ENCODE assay signal across 8 cellular contexts in genomic region chr2:97662895-97663625, GRCh38. TPM values are rescaled to one million over a fixed set of nuclear protein-coding genes. Genes with fewer than 3 reads are reported as not detected.
DNase-seq lines count a peak whose midpoint lies in the region; ATAC-seq, FAIRE-seq and TF ChIP-seq lines count a peak whose summit lies in the region.

No MANE protein-coding gene starts in this region.

- peak; percentile 49 for FAIRE-seq in keratinocyte (lab: Jason Lieb, UNC)

- peak overlapping the region; percentile 65 to 87 (median 82) for H3K4me3 ChIP-seq in keratinocyte (ENCODE audit: control insufficient read depth in 2 of 3, extremely low read depth in 1 of 3, insufficient read depth in 2 of 3, low read depth in 1 of 3, low read length in 3 of 3)

- no peaks in the 10 kb centered on the region for H3K9me1 ChIP-seq in keratinocyte (ENCODE audit: control insufficient read depth, extremely low read depth, insufficient read depth, low read length)

- peaks cover 9% of the 10 kb centered on the region for H3K4me1 ChIP-seq in keratinocyte (ENCODE audit: control insufficient read depth, extremely low read depth, insufficient read depth, low read length)

- TF ChIP-seq CTCF in keratinocyte (optimal IDR thresholded peaks at IDR 0.05 in 1 of 3, IDR thresholded peaks at IDR 0.05 in 1 of 3, conservative IDR thresholded peaks at IDR 0.05 in 1 of 3; ENCODE audit: extremely low read depth in 1 of 3, insufficient read depth in 2 of 3, low read length in 3 of 3): no peak

- peaks cover 26% of the 10 kb centered on the region for H3K79me2 ChIP-seq in keratinocyte (ENCODE audit: control insufficient read depth, insufficient read depth, low read length)

- no peaks in the 10 kb centered on the region for H3K27me3 ChIP-seq in keratinocyte (ENCODE audit: control insufficient read depth, extremely low read depth, insufficient read depth, low read length)

- dilution Hi-C loops in keratinocyte (cut with MboI; ENCODE audit: extremely low pct_ligation_motif_present, low sequenced_read_pairs): no loop called here

- H3K9ac ChIP-seq in keratinocyte (ENCODE audit: control insufficient read depth, extremely low read depth, insufficient read depth, low read length): peak overlapping the region; percentile 83

- peak overlapping the region; percentile 30 for H2AFZ ChIP-seq in keratinocyte (ENCODE audit: control insufficient read depth, low read length)

- H3K9me3 ChIP-seq in keratinocyte (ENCODE audit: control insufficient read depth, low read depth, low read length): no peaks in the 10 kb centered on the region

- H4K20me1 ChIP-seq in keratinocyte (ENCODE audit: control insufficient read depth, extremely low read depth, insufficient read depth, low read length): no peaks in the 10 kb centered on the region

- ATAC-seq in HG02642 (IDR thresholded peaks at IDR 0.05; ENCODE audit: poor library complexity, unreplicated experiment): peak; percentile 54

- H3K27ac ChIP-seq in keratinocyte (ENCODE audit: control insufficient read depth, insufficient read depth, low read length): peak overlapping the region; percentile 89

- peak overlapping the region; percentile 74 for H3K4me2 ChIP-seq in keratinocyte (ENCODE audit: control insufficient read depth, extremely low read depth, insufficient read depth, low read depth, low read length)

- DNase-seq in NCI-H146 (lab: John Stamatoyannopoulos, UW): peak; percentile 73
- DNase-seq in NCI-H146 treated with DMSO at 0.1 percent for 48 hours (lab: John Stamatoyannopoulos, UW; ENCODE audit: unreplicated experiment): no peak
- DNase-seq in NCI-H1092 treated with DMSO at 0.1 percent for 48 hours (lab: John Stamatoyannopoulos, UW): peak; percentile 37
- peak; percentile 28 to 62 (median 38) for DNase-seq in activated CD4-positive, CD25-positive, alpha-beta regulatory T cell (lab: John Stamatoyannopoulos, UW)
- peak; percentile 61 for DNase-seq in central memory CD4-positive, alpha-beta T cell
- no peak for DNase-seq in keratinocyte (ENCODE audit: low read depth, low spot score)
- DNase-seq in stimulated activated CD4-positive, alpha-beta T cell treated with anti-CD3 and anti-CD28 coated beads, Interleukin-15, amount 100 ng/mL, for 1 hour (ENCODE audit: low read depth in 1 of 2, low spot score in 1 of 2): peak; percentile 32 to 59

- H3K36me3 ChIP-seq in keratinocyte (ENCODE audit: control insufficient read depth in 2 of 2, extremely low read depth in 1 of 2, insufficient read depth in 2 of 2, low read length in 2 of 2): peaks cover 11 to 14% of the 10 kb centered on the region in 2 experiments

RNA-seq across cellular contexts. Expression of gene ACTR1B, which starts 0.8 kb away (rescaled TPM):
- polyA plus RNA-seq in keratinocyte: 20.6 to 31.2 TPM (median 30.0 TPM) in 3 replicates
- polyA plus RNA-seq in keratinocyte (2011; ENCODE audit: low read depth): 28.9 TPM
- polyA plus RNA-seq in keratinocyte (2011; cell fraction: cytosol; rRNA removed): 19.2 and 30.0 TPM in 2 replicates
- polyA plus RNA-seq in keratinocyte (2011; cell fraction: nucleus; rRNA removed): 39.5 and 45.8 TPM in 2 replicates
- 29.5 and 31.7 TPM in 2 replicates for polyA plus RNA-seq in keratinocyte (2012; ENCODE audit: low replicate concordance)
- polyA minus RNA-seq in keratinocyte: 24.5 to 44.3 TPM (median 32.2 TPM) in 3 replicates
- polyA minus RNA-seq in keratinocyte (2011; cell fraction: cytosol; rRNA and poly(A)+ RNA removed): 21.9 TPM
- 13.1 and 15.5 TPM in 2 replicates for polyA minus RNA-seq in keratinocyte (2011; cell fraction: nucleus; rRNA and poly(A)+ RNA removed)

RNA-seq across cellular contexts. Expression of gene C2orf92, which starts 6.5 kb away (rescaled TPM):
- polyA plus RNA-seq in keratinocyte: 0.66 to 1.7 TPM (median 1.6 TPM) in 3 replicates
- polyA plus RNA-seq in keratinocyte (2011; ENCODE audit: low read depth): 1.1 TPM
- polyA plus RNA-seq in keratinocyte (2011; cell fraction: cytosol; rRNA removed): 0.11 and 0.16 TPM in 2 replicates
- 11.7 and 13.4 TPM in 2 replicates for polyA plus RNA-seq in keratinocyte (2011; cell fraction: nucleus; rRNA removed)
- polyA plus RNA-seq in keratinocyte (2012; ENCODE audit: low replicate concordance): 0.45 and 2.0 TPM in 2 replicates
- 1.1 to 1.4 TPM in 2 of 3 replicates, not detected in the other for polyA minus RNA-seq in keratinocyte
- polyA minus RNA-seq in keratinocyte (2011; cell fraction: cytosol; rRNA and poly(A)+ RNA removed): not detected
- polyA minus RNA-seq in keratinocyte (2011; cell fraction: nucleus; rRNA and poly(A)+ RNA removed): 1.8 and 2.0 TPM in 2 replicates

RNA-seq across cellular contexts. Expression of gene COX5B, which starts 17.2 kb away (rescaled TPM):
- 256 to 372 TPM (median 311 TPM) in 3 replicates for polyA plus RNA-seq in keratinocyte
- polyA plus RNA-seq in keratinocyte (2011; ENCODE audit: low read depth): 125 TPM
- 207 and 304 TPM in 2 replicates for polyA plus RNA-seq in keratinocyte (2011; cell fraction: cytosol; rRNA removed)
- 144 and 154 TPM in 2 replicates for polyA plus RNA-seq in keratinocyte (2011; cell fraction: nucleus; rRNA removed)
- 252 and 296 TPM in 2 replicates for polyA plus RNA-seq in keratinocyte (2012; ENCODE audit: low replicate concordance)
- polyA minus RNA-seq in keratinocyte: 27.3 to 60.0 TPM (median 34.5 TPM) in 3 replicates
- polyA minus RNA-seq in keratinocyte (2011; cell fraction: cytosol; rRNA and poly(A)+ RNA removed): 166 TPM
- 32.2 and 38.5 TPM in 2 replicates for polyA minus RNA-seq in keratinocyte (2011; cell fraction: nucleus; rRNA and poly(A)+ RNA removed)

RNA-seq across cellular contexts. Expression of gene ZAP70, which starts 50.3 kb away (rescaled TPM):
- 0.95 to 7.3 TPM (median 1.6 TPM) in 3 replicates for polyA plus RNA-seq in keratinocyte
- polyA plus RNA-seq in keratinocyte (2011; ENCODE audit: low read depth): 0.31 TPM
- 1.3 and 2.6 TPM in 2 replicates for polyA plus RNA-seq in keratinocyte (2011; cell fraction: cytosol; rRNA removed)
- 5.5 and 10.3 TPM in 2 replicates for polyA plus RNA-seq in keratinocyte (2011; cell fraction: nucleus; rRNA removed)
- 1.0 and 1.1 TPM in 2 replicates for polyA plus RNA-seq in keratinocyte (2012; ENCODE audit: low replicate concordance)
- 1.6 to 4.8 TPM (median 2.8 TPM) in 3 replicates for polyA minus RNA-seq in keratinocyte
- polyA minus RNA-seq in keratinocyte (2011; cell fraction: cytosol; rRNA and poly(A)+ RNA removed): 3.3 TPM
- polyA minus RNA-seq in keratinocyte (2011; cell fraction: nucleus; rRNA and poly(A)+ RNA removed): 1.3 and 1.6 TPM in 2 replicates

Comparison
In these comparisons a context has a peak if more than half of its experiments do, and no peak if none do; other contexts are left out.
1. DNase-seq: peak in NCI-H146 (single experiment), NCI-H1092 treated with DMSO at 0.1 percent for 48 hours (single experiment), activated CD4-positive, CD25-positive, alpha-beta regulatory T cell (4 of 4), central memory CD4-positive, alpha-beta T cell (single experiment) and stimulated activated CD4-positive, alpha-beta T cell treated with anti-CD3 and anti-CD28 coated beads, Interleukin-15, amount 100 ng/mL, for 1 hour (2 of 2); none in NCI-H146 treated with DMSO at 0.1 percent for 48 hours (single experiment) and keratinocyte (single experiment).